40 cellular contexts compared by ENCODE assay signal in genomic region chr10:54653518-54653917, GRCh38.
"Had no signal": no experiment of that assay in that cellular context is flagged by ENCODE, and none has a peak within 500 bp of the region (broad histone marks: within the 10 kb centered on the region; RNA-seq: fewer than 3 reads in every experiment).

No MANE protein-coding gene starts in this region.

- H3K4me3 Mint-ChIP-seq: activated naive CD4-positive, alpha-beta T cell treated with anti-CD3 and anti-CD28 coated beads for 36 hours; activated naive CD4-positive, alpha-beta T cell treated with anti-CD3 and anti-CD28 coated beads, Interleukin-2, amount 10 ng/mL, durations not matched to agents 7 days and 5 days; activated naive CD4-positive, alpha-beta T cell treated with anti-CD3 and anti-CD28 coated beads, Interleukin-2, amount 50 U/mL, for 24 hours; activated naive CD8-positive, alpha-beta T cell; activated naive CD8-positive, alpha-beta T cell treated with anti-CD3 and anti-CD28 coated beads for 36 hours; activated naive CD8-positive, alpha-beta T cell treated with anti-CD3 and anti-CD28 coated beads, Interleukin-2, amount 10 ng/mL, durations not matched to agents 7 days and 5 days; activated naive CD8-positive, alpha-beta T cell treated with anti-CD3 and anti-CD28 coated beads, Interleukin-2, amount 50 U/mL, for 24 hours; activated T-cell treated with anti-CD3 and anti-CD28 coated beads, Interleukin-2, amount 50 U/mL, for 24 hours; activated T-cell treated with anti-CD3 and anti-CD28 coated beads, Interleukin-2, amount 50 U/mL, for 4 hours; activated T-cell treated with anti-CD3 and anti-CD28 coated beads, Interleukin-2, amount 50 U/mL, for 72 hours; activated T-helper 1 cell treated with anti-CD3 and anti-CD28 coated beads, Interleukin-12 subunit alpha, Interleukin-12 subunit beta, Interleukin-2, Interleukin-4 antibody, amounts not matched to agents 30 ng/mL and 10 ng/mL and 1 ng/mL, durations not matched to agents 14 hours and 24 hours and 36 hours; activated T-helper 17 cell treated with anti-CD3 and anti-CD28 coated beads, Interleukin-2, amount 50 U/mL, for 72 hours; brain; central memory CD8-positive, alpha-beta T cell had no signal

- H3K36me3 ChIP-seq: adrenal gland, ascending aorta, brain microvascular endothelial cell, breast epithelium, cardiac muscle cell had no signal

- H3K27ac ChIP-seq: adrenal gland, ascending aorta, body of pancreas, brain microvascular endothelial cell, breast epithelium, cardiac muscle cell had no signal

- H3K4me3 ChIP-seq: adrenal gland, ascending aorta, body of pancreas, breast epithelium, cardiac muscle cell had no signal

- FAIRE-seq: astrocyte, bronchial epithelial cell had no signal

- H3K27me3 ChIP-seq: adrenal gland, ascending aorta, body of pancreas, brain microvascular endothelial cell, breast epithelium, cardiac muscle cell had no signal

- H3K9me3 Mint-ChIP-seq: activated T-helper 1 cell treated with anti-CD3 and anti-CD28 coated beads, Interleukin-12 subunit alpha, Interleukin-12 subunit beta, Interleukin-2, Interleukin-4 antibody, amounts not matched to agents 30 ng/mL and 10 ng/mL and 1 ng/mL, durations not matched to agents 14 hours and 24 hours and 36 hours had no signal

- H3K4me1 ChIP-seq: adrenal gland, ascending aorta, body of pancreas, breast epithelium had no signal

- H3K27me3 Mint-ChIP-seq: activated naive CD4-positive, alpha-beta T cell treated with anti-CD3 and anti-CD28 coated beads, Interleukin-2, amount 10 ng/mL, durations not matched to agents 7 days and 5 days; activated naive CD4-positive, alpha-beta T cell treated with anti-CD3 and anti-CD28 coated beads, Interleukin-2, amount 50 U/mL, for 24 hours; activated naive CD8-positive, alpha-beta T cell; activated naive CD8-positive, alpha-beta T cell treated with anti-CD3 and anti-CD28 coated beads for 36 hours; activated naive CD8-positive, alpha-beta T cell treated with anti-CD3 and anti-CD28 coated beads, Interleukin-2, amount 10 ng/mL, durations not matched to agents 7 days and 5 days; activated naive CD8-positive, alpha-beta T cell treated with anti-CD3 and anti-CD28 coated beads, Interleukin-2, amount 50 U/mL, for 24 hours; activated T-cell treated with anti-CD3 and anti-CD28 coated beads, Interleukin-2, amount 50 U/mL, for 24 hours; activated T-helper 17 cell treated with anti-CD3 and anti-CD28 coated beads, Interleukin-2, amount 50 U/mL, for 72 hours; brain; central memory CD8-positive, alpha-beta T cell had no signal

- H3K27ac Mint-ChIP-seq: activated naive CD4-positive, alpha-beta T cell treated with anti-CD3 and anti-CD28 coated beads for 36 hours; activated naive CD4-positive, alpha-beta T cell treated with anti-CD3 and anti-CD28 coated beads, Interleukin-2, amount 10 ng/mL, durations not matched to agents 7 days and 5 days; activated naive CD4-positive, alpha-beta T cell treated with anti-CD3 and anti-CD28 coated beads, Interleukin-2, amount 50 U/mL, for 24 hours; activated naive CD4-positive, alpha-beta T cell treated with anti-CD3 and anti-CD28 coated beads, Interleukin-2, amount 50 U/mL, for 72 hours; activated naive CD8-positive, alpha-beta T cell; activated naive CD8-positive, alpha-beta T cell treated with anti-CD3 and anti-CD28 coated beads for 36 hours; activated naive CD8-positive, alpha-beta T cell treated with anti-CD3 and anti-CD28 coated beads, Interleukin-2, amount 10 ng/mL, durations not matched to agents 7 days and 5 days; activated naive CD8-positive, alpha-beta T cell treated with anti-CD3 and anti-CD28 coated beads, Interleukin-2, amount 50 U/mL, for 24 hours; activated T-cell treated with anti-CD3 and anti-CD28 coated beads, Interleukin-2, amount 50 U/mL, for 24 hours; activated T-cell treated with anti-CD3 and anti-CD28 coated beads, Interleukin-2, amount 50 U/mL, for 72 hours; activated T-helper 1 cell treated with anti-CD3 and anti-CD28 coated beads, Interleukin-12 subunit alpha, Interleukin-12 subunit beta, Interleukin-2, Interleukin-4 antibody, amounts not matched to agents 30 ng/mL and 10 ng/mL and 1 ng/mL, durations not matched to agents 14 hours and 24 hours and 36 hours; activated T-helper 17 cell treated with anti-CD3 and anti-CD28 coated beads, Interleukin-2, amount 50 U/mL, for 72 hours; activated T-helper 2 cell treated with anti-CD3 and anti-CD28 coated beads, Interferon-gamma antibody, Interleukin-2, Interleukin-4, amounts not matched to agents 10 μg/mL and 5 μg/mL and 100 μg/mL, durations not matched to agents 14 hours and 24 hours and 36 hours; brain had no signal

- DNase-seq: activated effector memory CD4-positive, alpha-beta T cell treated with anti-CD3 and anti-CD28 coated beads, Interleukin-2, amount 50 U/mL, for 16 hours; activated effector memory CD4-positive, alpha-beta T cell treated with Interleukin-2 at 50 U/mL for 16 hours; activated gamma-delta T cell; activated gamma-delta T cell treated with Interleukin-2 at 50 U/mL for 16 hours; activated naive CD4-positive, alpha-beta T cell; activated naive CD4-positive, alpha-beta T cell treated with anti-CD3 and anti-CD28 coated beads for 36 hours; activated naive CD4-positive, alpha-beta T cell treated with anti-CD3 and anti-CD28 coated beads, Interleukin-2, amount 10 ng/mL, durations not matched to agents 7 days and 5 days; activated naive CD4-positive, alpha-beta T cell treated with anti-CD3 and anti-CD28 coated beads, Interleukin-2, amount 50 U/mL, for 16 hours; activated naive CD4-positive, alpha-beta T cell treated with Interleukin-2 at 50 U/mL for 16 hours; activated naive CD8-positive, alpha-beta T cell treated with anti-CD3 and anti-CD28 coated beads for 36 hours; activated naive CD8-positive, alpha-beta T cell treated with anti-CD3 and anti-CD28 coated beads, Interleukin-2, amount 10 ng/mL, durations not matched to agents 7 days and 5 days; activated naive CD8-positive, alpha-beta T cell treated with anti-CD3 and anti-CD28 coated beads, Interleukin-2, amount 50 U/mL, for 24 hours; activated T-cell treated with anti-CD3 and anti-CD28 coated beads, Interleukin-2, amount 50 U/mL, for 1 hour; activated T-cell treated with anti-CD3 and anti-CD28 coated beads, Interleukin-2, amount 50 U/mL, for 24 hours; activated T-cell treated with anti-CD3 and anti-CD28 coated beads, Interleukin-2, amount 50 U/mL, for 4 hours; activated T-cell treated with anti-CD3 and anti-CD28 coated beads, Interleukin-2, amount 50 U/mL, for 48 hours; activated T-cell treated with anti-CD3 and anti-CD28 coated beads, Interleukin-2, amount 50 U/mL, for 72 hours; adrenal gland; amniotic stem cell; amygdala; anterior cingulate cortex; aorta; body of pancreas; brain microvascular endothelial cell; caudate nucleus; central memory CD4-positive, alpha-beta T cell; cerebellar nuclear complex had no signal

- H3K4me1 Mint-ChIP-seq: activated naive CD4-positive, alpha-beta T cell treated with anti-CD3 and anti-CD28 coated beads, Interleukin-2, amount 10 ng/mL, durations not matched to agents 7 days and 5 days; activated naive CD4-positive, alpha-beta T cell treated with anti-CD3 and anti-CD28 coated beads, Interleukin-2, amount 50 U/mL, for 24 hours; activated naive CD8-positive, alpha-beta T cell treated with anti-CD3 and anti-CD28 coated beads for 36 hours; activated naive CD8-positive, alpha-beta T cell treated with anti-CD3 and anti-CD28 coated beads, Interleukin-2, amount 10 ng/mL, durations not matched to agents 7 days and 5 days; activated naive CD8-positive, alpha-beta T cell treated with anti-CD3 and anti-CD28 coated beads, Interleukin-2, amount 50 U/mL, for 24 hours; activated T-helper 17 cell treated with anti-CD3 and anti-CD28 coated beads, Interleukin-2, amount 50 U/mL, for 72 hours; brain; central memory CD8-positive, alpha-beta T cell had no signal

- ATAC-seq: activated naive CD4-positive, alpha-beta T cell treated with anti-CD3 and anti-CD28 coated beads, Interleukin-2, amount 50 U/mL, for 72 hours; activated naive CD8-positive, alpha-beta T cell treated with anti-CD3 and anti-CD28 coated beads, Interleukin-2, amount 50 U/mL, for 24 hours; activated T-cell treated with anti-CD3 and anti-CD28 coated beads, Interleukin-2, amount 50 U/mL, for 4 hours; activated T-cell treated with anti-CD3 and anti-CD28 coated beads, Interleukin-2, amount 50 U/mL, for 72 hours; activated T-helper 17 cell treated with anti-CD3 and anti-CD28 coated beads, Interleukin-2, amount 50 U/mL, for 72 hours; body of pancreas had no signal

- H3K9me3 ChIP-seq: ascending aorta, body of pancreas, breast epithelium had no signal
